Comparison of ENCODE assay signal across 8 cellular contexts in genomic region chr2:43426305-43427031, GRCh38.
A peak's percentile ranks its signal among the peaks of the same experiment; 100 is the strongest.
DNase-seq lines count a peak whose midpoint lies in the region; ATAC-seq, FAIRE-seq and TF ChIP-seq lines count a peak whose summit lies in the region.

No MANE protein-coding gene starts in this region.

- H3K36me3 Mint-ChIP-seq in CD8-positive, alpha-beta T cell: peaks cover 38% of the 10 kb centered on the region
- peaks cover 48% of the 10 kb centered on the region for H3K36me3 Mint-ChIP-seq in T-helper 2 cell treated with Interferon-gamma antibody and Interleukin-4, amounts not matched to agents 5 μg/mL and 100 μg/mL, for 36 hours (ENCODE audit: low read depth)

- H3K4me1 ChIP-seq in CD8-positive, alpha-beta T cell (ENCODE audit: insufficient read depth, low read length): peaks cover 31% of the 10 kb centered on the region
- peaks cover 44% of the 10 kb centered on the region for H3K4me1 ChIP-seq in GM12878 (ENCODE audit: control insufficient read depth, insufficient read depth, low read length)

- H3K79me2 ChIP-seq in GM12878 (ENCODE audit: control insufficient read depth, insufficient read depth, low read length): no peaks in the 10 kb centered on the region

- no peaks in the 10 kb centered on the region for H3K9me3 ChIP-seq in CD8-positive, alpha-beta T cell (ENCODE audit: low read length)
- no peaks in the 10 kb centered on the region; the same call in 2 of the 3 replicates for H3K9me3 ChIP-seq in GM12878 (replicated peaks; ENCODE audit: control insufficient read depth, insufficient read depth, low read length)

- in situ Hi-C loops in GM12878 (cut with MboI): no loop called here

- H2AFZ ChIP-seq in GM12878 (ENCODE audit: control insufficient read depth, low read depth, low read length): no peak overlapping the region; the same call in 1 of the 2 replicates

- POLR2A ChIA-PET in CD8-positive, alpha-beta T cell (lab: Charles Lee): interaction anchor here (1.2 kb wide), 1 partner anchor 51 kb away, joined by 3 read pairs; no protein-coding TSS in a partner anchor
- POLR2A ChIA-PET in GM12878 (lab: Charles Lee): interaction anchor here (0.9 to 6.4 kb wide), 12 partner anchors 9 to 205 kb away, joined by 3 to 185 read pairs (median 6); no protein-coding TSS in a partner anchor

- intact Hi-C loops in CD8-positive, alpha-beta T cell (cut with DNase I, micrococcal nuclease): loop anchor here in 1 of 2 experiments (5.0 kb wide), 2 partner anchors 41 to 614 kb away; no protein-coding TSS in a partner anchor
- intact Hi-C loops in GM12878 (cut with micrococcal nuclease; ENCODE audit: unreplicated experiment): loop anchor here (1.0 to 2.0 kb wide), 7 partner anchors 18 to 200 kb away; partner anchors contain the start of gene ZFP36L2

- H3K4me3 ChIP-seq in CD8-positive, alpha-beta T cell (ENCODE audit: low read depth, low read length): no peak overlapping the region
- no peak overlapping the region for H3K4me3 ChIP-seq in GM12878
- no peak overlapping the region for H3K4me3 ChIP-seq in kidney epithelial cell (ENCODE audit: low read depth, low read length)

- no peak; the same call in 1 of the 2 replicates for TF ChIP-seq RAD21 in GM12878 (IDR thresholded peaks at IDR 0.05; ENCODE audit: insufficient read depth, low read depth, low read length)

- H3K9ac ChIP-seq in GM12878 (ENCODE audit: control insufficient read depth, insufficient read depth, low read length): peak overlapping the region; percentile 57

- CTCF ChIA-PET in CD8-positive, alpha-beta T cell (lab: Charles Lee): interaction anchor here (0.8 kb wide), 1 partner anchor 58 kb away, joined by 3 read pairs; no protein-coding TSS in a partner anchor
- CTCF ChIA-PET in GM12878 (lab: Yijun Ruan, JAX): interaction anchor here (0.6 to 5.9 kb wide), 19 partner anchors 9 to 478 kb away, joined by 3 to 112 read pairs (median 3); no protein-coding TSS in a partner anchor

- H3K4me1 Mint-ChIP-seq in CD8-positive, alpha-beta T cell (ENCODE audit: low read depth): peaks cover 40% of the 10 kb centered on the region
- H3K4me1 Mint-ChIP-seq in T-helper 2 cell treated with Interferon-gamma antibody and Interleukin-4, amounts not matched to agents 5 μg/mL and 100 μg/mL, for 36 hours (ENCODE audit: low read depth): peaks cover 38% of the 10 kb centered on the region

- RAD21 ChIA-PET in GM12878 (lab: Charles Lee; ENCODE audit: unreplicated experiment): interaction anchor here (0.7 to 7.1 kb wide), 28 partner anchors 8 to 232 kb away, joined by 3 to 360 read pairs (median 4); partner anchors contain the start of gene ZFP36L2

- peak overlapping the region; percentile 83 for H3K4me2 ChIP-seq in GM12878 (ENCODE audit: control insufficient read depth, insufficient read depth)

- TF ChIP-seq EP300 in GM12878 (IDR thresholded peaks at IDR 0.05; ENCODE audit: borderline replicate concordance in 1 of 2, control insufficient read depth in 1 of 2, low read depth in 2 of 2, low read length in 2 of 2): peak; percentile 96 to 98

- SMC1A ChIA-PET in GM12878 (lab: Charles Lee; ENCODE audit: uncharacterized antibody, unreplicated experiment): interaction anchor here (0.7 to 5.9 kb wide), 24 partner anchors 8 to 479 kb away, joined by 3 to 378 read pairs (median 6); no protein-coding TSS in a partner anchor

- WGBS in GM12878 (ENCODE audit: insufficient coverage, insufficient replicate concordance, low lambda C conversion rate, missing lambda C conversion rate): 13% methylated on average over 3 of the region's 3 CpGs

- TF ChIP-seq POLR2A in GM12878 (IDR thresholded peaks at IDR 0.05; ENCODE audit: low read depth, low read length): 0 out of 2 replicates have a peak, but pooled peaks have one; percentile 27

- no peaks in the 10 kb centered on the region for H4K20me1 ChIP-seq in GM12878 (ENCODE audit: control insufficient read depth, insufficient read depth)

- BruUV-seq in GM12878 (replicated peaks; lab: Mats Ljungman, UMichigan): no TSS peak

- peak overlapping the region; percentile 76 for H3K27ac Mint-ChIP-seq in CD8-positive, alpha-beta T cell
- H3K27ac Mint-ChIP-seq in T-helper 2 cell treated with Interferon-gamma antibody and Interleukin-4, amounts not matched to agents 5 μg/mL and 100 μg/mL, for 36 hours: peak overlapping the region; percentile 83

- H3K9me3 Mint-ChIP-seq in CD8-positive, alpha-beta T cell: no peaks in the 10 kb centered on the region
- H3K9me3 Mint-ChIP-seq in T-helper 2 cell treated with Interferon-gamma antibody and Interleukin-4, amounts not matched to agents 5 μg/mL and 100 μg/mL, for 36 hours: no peaks in the 10 kb centered on the region

- peak; percentile 95 for ATAC-seq in CD8-positive, alpha-beta T cell
- peak; percentile 86 for ATAC-seq in GM21381 (IDR thresholded peaks at IDR 0.05; ENCODE audit: unreplicated experiment)
- peak; percentile 83 for ATAC-seq in GM12878

- FAIRE-seq in GM12878 (lab: Jason Lieb, UNC): peak; percentile 94

- no peak overlapping the region for H3K4me3 Mint-ChIP-seq in CD8-positive, alpha-beta T cell
- H3K4me3 Mint-ChIP-seq in T-helper 2 cell treated with Interferon-gamma antibody and Interleukin-4, amounts not matched to agents 5 μg/mL and 100 μg/mL, for 36 hours: peak overlapping the region; percentile 37

- H3K27ac ChIP-seq in CD8-positive, alpha-beta T cell (ENCODE audit: low read depth, low read length): peak overlapping the region; percentile 27
- H3K27ac ChIP-seq in GM12878 (ENCODE audit: control insufficient read depth, insufficient read depth): peak overlapping the region; percentile 94

- peak; percentile 9 to 68 (median 54) for DNase-seq in CD8-positive, alpha-beta T cell
- DNase-seq in HT1080 (ENCODE audit: low read depth) (peak; percentile 96), GM12878 (ENCODE audit: low read depth, low spot score) (peak; percentile 96), kidney epithelial cell (ENCODE audit: low read depth) (peak; percentile 93), NCI-H2227 (lab: John Stamatoyannopoulos, UW; ENCODE audit: unreplicated experiment) (no peak)
- DNase-seq in T-helper 2 cell treated with Interferon-gamma antibody and Interleukin-4, amounts not matched to agents 5 μg/mL and 100 μg/mL, for 36 hours (ENCODE audit: low spot score): peak; percentile 84
- DNase-seq in stimulated activated CD4-positive, alpha-beta T cell treated with anti-CD3 and anti-CD28 coated beads, Interleukin-2, amount 100 ng/mL, for 24 hours: peak; percentile 66

- H3K36me3 ChIP-seq in CD8-positive, alpha-beta T cell (ENCODE audit: insufficient read depth, low read length): no peaks in the 10 kb centered on the region
- H3K36me3 ChIP-seq in GM12878 (ENCODE audit: control insufficient read depth in 2 of 2, insufficient read depth in 2 of 2, low read length in 1 of 2) (no peaks in the 10 kb centered on the region; a peak in 2 of 4 replicates), kidney epithelial cell (ENCODE audit: control insufficient read depth, insufficient read depth, low read length) (no peaks in the 10 kb centered on the region)

- no peaks in the 10 kb centered on the region for H3K27me3 ChIP-seq in CD8-positive, alpha-beta T cell (ENCODE audit: insufficient read depth, low read length)
- H3K27me3 ChIP-seq in GM12878 (replicated peaks in 1 of 2; ENCODE audit: control insufficient read depth in 2 of 2, insufficient read depth in 2 of 2, low read length in 1 of 2) (no peaks in the 10 kb centered on the region), kidney epithelial cell (ENCODE audit: control insufficient read depth, insufficient read depth, low read length) (no peaks in the 10 kb centered on the region)

- no peak for TF ChIP-seq CTCF in CD8-positive, alpha-beta T cell (IDR thresholded peaks at IDR 0.05)
- TF ChIP-seq CTCF in GM12878 (IDR thresholded peaks at IDR 0.05 in 2 of 3, conservative IDR thresholded peaks at IDR 0.05 in 1 of 3; ENCODE audit: control insufficient read depth in 2 of 3, extremely low read depth in 1 of 3, insufficient read depth in 1 of 3, low read depth in 3 of 3, low read length in 3 of 3): no peak
- no peak for TF ChIP-seq CTCF in kidney epithelial cell (IDR thresholded peaks at IDR 0.05; ENCODE audit: insufficient read depth, low read length, poor library complexity, severe bottlenecking)

- no peaks in the 10 kb centered on the region for H3K27me3 Mint-ChIP-seq in CD8-positive, alpha-beta T cell (ENCODE audit: low read depth)
- no peaks in the 10 kb centered on the region for H3K27me3 Mint-ChIP-seq in T-helper 2 cell treated with Interferon-gamma antibody and Interleukin-4, amounts not matched to agents 5 μg/mL and 100 μg/mL, for 36 hours (ENCODE audit: low read depth)

TF ChIP-seq in GM12878, 131 proteins besides CTCF, POLR2A, EP300 and RAD21 (continues in another document):
- TF ChIP-seq, protein P1, sequence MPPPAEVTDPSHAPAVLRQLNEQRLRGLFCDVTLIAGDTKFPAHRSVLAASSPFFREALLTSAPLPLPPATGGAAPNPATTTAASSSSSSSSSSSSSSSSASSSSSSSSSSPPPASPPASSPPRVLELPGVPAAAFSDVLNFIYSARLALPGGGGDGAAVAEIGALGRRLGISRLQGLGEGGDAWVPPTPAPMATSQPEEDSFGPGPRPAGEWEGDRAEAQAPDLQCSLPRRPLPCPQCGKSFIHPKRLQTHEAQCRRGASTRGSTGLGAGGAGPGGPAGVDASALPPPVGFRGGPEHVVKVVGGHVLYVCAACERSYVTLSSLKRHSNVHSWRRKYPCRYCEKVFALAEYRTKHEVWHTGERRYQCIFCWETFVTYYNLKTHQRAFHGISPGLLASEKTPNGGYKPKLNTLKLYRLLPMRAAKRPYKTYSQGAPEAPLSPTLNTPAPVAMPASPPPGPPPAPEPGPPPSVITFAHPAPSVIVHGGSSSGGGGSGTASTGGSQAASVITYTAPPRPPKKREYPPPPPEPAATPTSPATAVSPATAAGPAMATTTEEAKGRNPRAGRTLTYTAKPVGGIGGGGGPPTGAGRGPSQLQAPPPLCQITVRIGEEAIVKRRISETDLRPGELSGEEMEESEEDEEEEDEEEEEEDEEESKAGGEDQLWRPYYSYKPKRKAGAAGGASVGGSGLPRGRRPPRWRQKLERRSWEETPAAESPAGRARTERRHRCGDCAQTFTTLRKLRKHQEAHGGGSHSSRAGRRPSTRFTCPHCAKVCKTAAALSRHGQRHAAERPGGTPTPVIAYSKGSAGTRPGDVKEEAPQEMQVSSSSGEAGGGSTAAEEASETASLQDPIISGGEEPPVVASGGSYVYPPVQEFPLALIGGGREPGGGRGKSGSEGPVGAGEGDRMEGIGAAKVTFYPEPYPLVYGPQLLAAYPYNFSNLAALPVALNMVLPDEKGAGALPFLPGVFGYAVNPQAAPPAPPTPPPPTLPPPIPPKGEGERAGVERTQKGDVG (CRISPR knock-in tag; IDR thresholded peaks at IDR 0.05): no peak
- TF ChIP-seq TARDBP (IDR thresholded peaks at IDR 0.05; ENCODE audit: borderline replicate concordance): no peak; the same call in 1 of the 2 replicates
- no peak for TF ChIP-seq CHD1 (IDR thresholded peaks at IDR 0.05; ENCODE audit: low read depth, low read length)
- peak; percentile 94 for TF ChIP-seq ATF7 (IDR thresholded peaks at IDR 0.05; ENCODE audit: low read depth)
- TF ChIP-seq RB1 (IDR thresholded peaks at IDR 0.05; ENCODE audit: borderline replicate concordance): no peak
- peak; percentile 32 for TF ChIP-seq SP1 (IDR thresholded peaks at IDR 0.05; ENCODE audit: low read depth, low read length)
- TF ChIP-seq TBL1XR1 (IDR thresholded peaks at IDR 0.05; ENCODE audit: low read depth, low read length): no peak; the same call in none of the 2 replicates
